Comparison of ENCODE assay signal across 18 cellular contexts in genomic region chr2:176856645-176857044, GRCh38.
DNase-seq lines count a peak whose midpoint lies in the region; ATAC-seq, FAIRE-seq and TF ChIP-seq lines count a peak whose summit lies in the region.
"Had no signal": no experiment of that assay in that cellular context is flagged by ENCODE, and none has a peak within 500 bp of the region (broad histone marks: within the 10 kb centered on the region; RNA-seq: fewer than 3 reads in every experiment).

No MANE protein-coding gene starts in this region.

- peaks cover 62% of the 10 kb centered on the region for H3K4me1 Mint-ChIP-seq in CD8-positive, alpha-beta T cell (ENCODE audit: low read depth)
- peaks cover 40 to 56% of the 10 kb centered on the region in 2 donors for H3K4me1 Mint-ChIP-seq in effector memory CD8-positive, alpha-beta T cell (ENCODE audit: low read depth in 2 of 2)

- ATAC-seq in CD8-positive, alpha-beta T cell: no peak
- no peak for ATAC-seq in effector memory CD8-positive, alpha-beta T cell (replicated peaks)
- ATAC-seq in HG02870 (IDR thresholded peaks at IDR 0.05; ENCODE audit: unreplicated experiment) (no peak), upper lobe of left lung (ENCODE audit: low FRiP score in 2 of 2) (no peak)
- ATAC-seq: Panc1, Right ventricle myocardium inferior, SK-N-SH treated with all-trans-retinoic acid at 6 μM for 48 hours had no signal

- H4K20me1 ChIP-seq in BLaER1: no peaks in the 10 kb centered on the region

- H3K4me3 ChIP-seq in BLaER1: no peak overlapping the region
- no peak overlapping the region for H3K4me3 ChIP-seq in CD8-positive, alpha-beta T cell (ENCODE audit: low read depth, low read length)
- no peak overlapping the region for H3K4me3 ChIP-seq in kidney (ENCODE audit: low read length in 2 of 2)
- H3K4me3 ChIP-seq in upper lobe of left lung: no peak overlapping the region

- H3K9ac ChIP-seq in BLaER1: no peak overlapping the region
- no peak overlapping the region for H3K9ac ChIP-seq in kidney (ENCODE audit: low read length in 2 of 2)

- H3K27me3 Mint-ChIP-seq in CD8-positive, alpha-beta T cell (ENCODE audit: low read depth): no peaks in the 10 kb centered on the region
- H3K27me3 Mint-ChIP-seq in effector memory CD8-positive, alpha-beta T cell: no peaks in the 10 kb centered on the region

- no peak for TF ChIP-seq CTCF in CD8-positive, alpha-beta T cell (IDR thresholded peaks at IDR 0.05)
- no peak for TF ChIP-seq CTCF in kidney (IDR thresholded peaks at IDR 0.05; ENCODE audit: borderline replicate concordance, extremely low read depth, insufficient read depth)
- no peak for TF ChIP-seq CTCF in upper lobe of left lung (IDR thresholded peaks at IDR 0.05)

- H3K27ac Mint-ChIP-seq in CD8-positive, alpha-beta T cell: peak overlapping the region; percentile 20
- H3K27ac Mint-ChIP-seq in effector memory CD8-positive, alpha-beta T cell: peak overlapping the region; percentile 7 to 63

- H3K27ac ChIP-seq in BLaER1 (no peak overlapping the region), kidney (ENCODE audit: low read depth in 2 of 2, low read length in 2 of 2) (no peak overlapping the region), upper lobe of left lung (no peak overlapping the region)
- no peak overlapping the region for H3K27ac ChIP-seq in CD8-positive, alpha-beta T cell (ENCODE audit: low read depth, low read length)

- DNase-seq in CD8-positive, alpha-beta T cell: no peak
- DNase-seq in NCI-H69 (lab: John Stamatoyannopoulos, UW) (peak; percentile 6), kidney (no peak), upper lobe of left lung (no peak)
- DNase-seq in effector memory CD8-positive, alpha-beta T cell: no peak
- DNase-seq in stimulated activated CD4-positive, alpha-beta T cell treated with anti-CD3 and anti-CD28 coated beads, Interleukin-1b, Interleukin-23, amount 100 ng/mL, for 48 hours: no peak
- DNase-seq: AML-193, H7, IMR-90, NCI-H1048, NCI-H2081 treated with DMSO at 0.1 percent for 48 hours, NCI-H446, NCI-H748 treated with DMSO at 0.1 percent for 48 hours had no signal

- 61% methylated on average over 1 of the region's 1 CpG for WGBS in upper lobe of left lung, 2 donors

- TF ChIP-seq EP300 in upper lobe of left lung (IDR thresholded peaks at IDR 0.05): no peak

- POLR2A ChIA-PET in CD8-positive, alpha-beta T cell (lab: Charles Lee): interaction anchor here (0.7 kb wide), 1 partner anchor 406 kb away, joined by 3 read pairs; no protein-coding TSS in a partner anchor

- no peak for TF ChIP-seq POLR2A in upper lobe of left lung (IDR thresholded peaks at IDR 0.05)

- H3K9me3 Mint-ChIP-seq in CD8-positive, alpha-beta T cell: peaks cover 4% of the 10 kb centered on the region
- H3K9me3 Mint-ChIP-seq in effector memory CD8-positive, alpha-beta T cell: peaks cover 0 to 6% of the 10 kb centered on the region in 2 donors

- H3K4me2 ChIP-seq in BLaER1: peak overlapping the region; percentile 35

- no peaks in the 10 kb centered on the region for H3K36me3 ChIP-seq in BLaER1
- H3K36me3 ChIP-seq in CD8-positive, alpha-beta T cell (ENCODE audit: insufficient read depth, low read length): no peaks in the 10 kb centered on the region
- no peaks in the 10 kb centered on the region for H3K36me3 ChIP-seq in kidney (ENCODE audit: control insufficient read depth in 1 of 2, insufficient read depth in 2 of 2, low read length in 2 of 2)
- H3K36me3 ChIP-seq in upper lobe of left lung: no peaks in the 10 kb centered on the region

- H3K4me3 Mint-ChIP-seq in CD8-positive, alpha-beta T cell: no peak overlapping the region
- H3K4me3 Mint-ChIP-seq in effector memory CD8-positive, alpha-beta T cell: peak overlapping the region; percentile 13 to 32

- H3K9me3 ChIP-seq in BLaER1: no peaks in the 10 kb centered on the region
- no peaks in the 10 kb centered on the region for H3K9me3 ChIP-seq in CD8-positive, alpha-beta T cell (ENCODE audit: low read length)
- no peaks in the 10 kb centered on the region for H3K9me3 ChIP-seq in kidney (ENCODE audit: control insufficient read depth in 1 of 2, low read length in 2 of 2)
- H3K9me3 ChIP-seq in upper lobe of left lung: no peaks in the 10 kb centered on the region

- no peaks in the 10 kb centered on the region for H3K27me3 ChIP-seq in BLaER1
- no peaks in the 10 kb centered on the region for H3K27me3 ChIP-seq in CD8-positive, alpha-beta T cell (ENCODE audit: insufficient read depth, low read length)
- no peaks in the 10 kb centered on the region for H3K27me3 ChIP-seq in upper lobe of left lung

- CTCF ChIA-PET in CD8-positive, alpha-beta T cell (lab: Charles Lee): interaction anchor here (1.1 kb wide), 1 partner anchor 45 kb away, joined by 3 read pairs; no protein-coding TSS in a partner anchor

- FAIRE-seq in kidney (lab: Jason Lieb, UNC): no peak

- no peaks in the 10 kb centered on the region for H3K36me3 Mint-ChIP-seq in CD8-positive, alpha-beta T cell
- no peaks in the 10 kb centered on the region for H3K36me3 Mint-ChIP-seq in effector memory CD8-positive, alpha-beta T cell (ENCODE audit: insufficient read depth)

- H3K4me1 ChIP-seq in BLaER1: peaks cover 8% of the 10 kb centered on the region; the same call in 1 of the 2 replicates
- peaks cover 50% of the 10 kb centered on the region for H3K4me1 ChIP-seq in CD8-positive, alpha-beta T cell (ENCODE audit: insufficient read depth, low read length)
- no peaks in the 10 kb centered on the region for H3K4me1 ChIP-seq in kidney (ENCODE audit: control insufficient read depth in 1 of 2, insufficient read depth in 1 of 2, low read depth in 1 of 2, low read length in 2 of 2)
- H3K4me1 ChIP-seq in upper lobe of left lung: peaks cover 0 to 5% (median 0%) of the 10 kb centered on the region in 4 donors

- intact Hi-C loops in CD8-positive, alpha-beta T cell (cut with DNase I, micrococcal nuclease): no loop called here
- intact Hi-C loops in kidney (cut with DNase I): no loop called here
